ENCODE assay signal across 1 cellular context in genomic region chr5:69431424-69432303, GRCh38.
TF ChIP-seq lines count a peak whose summit lies in the region.

No MANE protein-coding gene starts in this region.

TF ChIP-seq in HEK293, 187 proteins besides CTCF, POLR2A, EP300 and RAD21:
- TF ChIP-seq ELK4 (IDR thresholded peaks at IDR 0.05; ENCODE audit: borderline replicate concordance, low read depth, low read length), result no peak
- TF ChIP-seq ZNF513 (tag by site-specific recombination; IDR thresholded peaks at IDR 0.05), result 0 out of 2 replicates have a peak, but pooled peaks have one; percentile 19
TF ChIP-seq in HEK293: peak in this region for 1.
